Comparison of ENCODE assay signal across 12 cellular contexts in genomic region chr7:129843982-129844840, GRCh38.
DNase-seq lines count a peak whose midpoint lies in the region; ATAC-seq and TF ChIP-seq lines count a peak whose summit lies in the region.
"Had no signal": no experiment of that assay in that cellular context is flagged by ENCODE, and none has a peak within 500 bp of the region (broad histone marks: within the 10 kb centered on the region; RNA-seq: fewer than 3 reads in every experiment).

No MANE protein-coding gene starts in this region.

- H3K4me2 ChIP-seq in neural progenitor cell: peak overlapping the region; percentile 5

- H3K4me1 Mint-ChIP-seq in activated T-cell treated with anti-CD3 and anti-CD28 coated beads, Interleukin-2, amount 50 U/mL, for 24 hours (ENCODE audit: low read depth): peaks cover 57% of the 10 kb centered on the region
- peaks cover 51% of the 10 kb centered on the region for H3K4me1 Mint-ChIP-seq in activated CD8-positive, alpha-beta T cell treated with anti-CD3 and anti-CD28 coated beads for 36 hours (ENCODE audit: low read depth)
- H3K4me1 Mint-ChIP-seq in neural progenitor cell: peaks cover 20% of the 10 kb centered on the region

- peaks cover 5% of the 10 kb centered on the region for H3K36me3 Mint-ChIP-seq in activated T-cell treated with anti-CD3 and anti-CD28 coated beads, Interleukin-2, amount 50 U/mL, for 24 hours (ENCODE audit: low read depth)
- peaks cover 1% of the 10 kb centered on the region for H3K36me3 Mint-ChIP-seq in activated CD8-positive, alpha-beta T cell treated with anti-CD3 and anti-CD28 coated beads for 36 hours (ENCODE audit: low read depth)
- peaks cover 3% of the 10 kb centered on the region for H3K36me3 Mint-ChIP-seq in neural progenitor cell

- H3K27ac ChIP-seq in KOPT-K1 (ENCODE audit: low read depth, low read length, poor library complexity, severe bottlenecking): peak overlapping the region; percentile 43
- no peak overlapping the region for H3K27ac ChIP-seq in neural progenitor cell

- H3F3A ChIP-seq in neural progenitor cell (ENCODE audit: low read depth): peaks cover 19% of the 10 kb centered on the region

- peaks cover 27% of the 10 kb centered on the region for H3K4me1 ChIP-seq in neural progenitor cell

- intact Hi-C loops in activated CD8-positive, alpha-beta T cell treated with anti-CD3 and anti-CD28 coated beads for 36 hours (cut with micrococcal nuclease): no loop called here

- POLR2A ChIA-PET in activated CD8-positive, alpha-beta T cell treated with anti-CD3 and anti-CD28 coated beads for 36 hours (lab: Charles Lee): interaction anchor here (1.6 kb wide), 1 partner anchor 15 kb away, joined by 4 read pairs; no protein-coding TSS in a partner anchor

- no peak for DNase-seq in activated T-cell treated with anti-CD3 and anti-CD28 coated beads, Interleukin-2, amount 50 U/mL, for 24 hours
- DNase-seq in activated T-cell treated with anti-CD3 and anti-CD28 coated beads for 4 hours: no peak
- peak; percentile 40 for DNase-seq in activated CD8-positive, alpha-beta T cell treated with anti-CD3 and anti-CD28 coated beads for 36 hours
- DNase-seq in neural progenitor cell (ENCODE audit: low spot score): no peak
- DNase-seq in mesenteric fat pad (ENCODE audit: low spot score): no peak
- DNase-seq in DMS79 treated with DMSO at 0.1 percent for 48 hours (lab: John Stamatoyannopoulos, UW): no peak
- DNase-seq: activated CD8-positive, alpha-beta memory T cell treated with anti-CD3 and anti-CD28 coated beads for 24 hours; foreskin melanocyte had no signal

- no peak for TF ChIP-seq CTCF in activated CD8-positive, alpha-beta T cell treated with anti-CD3 and anti-CD28 coated beads for 36 hours (IDR thresholded peaks at IDR 0.05)
- TF ChIP-seq CTCF in neural progenitor cell (IDR thresholded peaks at IDR 0.05): no peak

- H4K20me1 ChIP-seq in neural progenitor cell (ENCODE audit: low read depth): peaks cover 95% of the 10 kb centered on the region

- H3K27me3 Mint-ChIP-seq in activated T-cell treated with anti-CD3 and anti-CD28 coated beads, Interleukin-2, amount 50 U/mL, for 24 hours: no peaks in the 10 kb centered on the region
- no peaks in the 10 kb centered on the region for H3K27me3 Mint-ChIP-seq in activated CD8-positive, alpha-beta T cell treated with anti-CD3 and anti-CD28 coated beads for 36 hours
- H3K27me3 Mint-ChIP-seq in neural progenitor cell (ENCODE audit: insufficient read depth, low read depth): no peaks in the 10 kb centered on the region
- H3K27me3 Mint-ChIP-seq: B cell had no signal

- H3K79me2 ChIP-seq in neural progenitor cell (ENCODE audit: low read depth): peaks cover 41% of the 10 kb centered on the region

- peak; percentile 68 for ATAC-seq in activated CD8-positive, alpha-beta T cell treated with anti-CD3 and anti-CD28 coated beads for 36 hours
- no peak for ATAC-seq in HG03571 (IDR thresholded peaks at IDR 0.05; ENCODE audit: unreplicated experiment)

- H2AFZ ChIP-seq in neural progenitor cell (replicated peaks): no peak overlapping the region

- no peak overlapping the region for H3K4me3 ChIP-seq in neural progenitor cell
- H3K4me3 ChIP-seq: cardiac muscle cell had no signal

- H3K9me3 ChIP-seq in KOPT-K1 (ENCODE audit: insufficient read depth, low read length, poor library complexity, severe bottlenecking) (no peaks in the 10 kb centered on the region), neural progenitor cell (ENCODE audit: low read depth) (no peaks in the 10 kb centered on the region)

- no peak overlapping the region for H3K9ac ChIP-seq in neural progenitor cell

- CTCF ChIA-PET in activated CD8-positive, alpha-beta T cell treated with anti-CD3 and anti-CD28 coated beads for 36 hours (lab: Charles Lee): interaction anchor here (0.6 to 2.5 kb wide), 3 partner anchors 14 to 166 kb away, joined by 3 to 16 read pairs (median 10); no protein-coding TSS in a partner anchor

- H3K27ac Mint-ChIP-seq in activated T-cell treated with anti-CD3 and anti-CD28 coated beads, Interleukin-2, amount 50 U/mL, for 24 hours: peak overlapping the region; percentile 79
- H3K27ac Mint-ChIP-seq in activated CD8-positive, alpha-beta T cell treated with anti-CD3 and anti-CD28 coated beads for 36 hours: peak overlapping the region; percentile 51
- no peak overlapping the region for H3K27ac Mint-ChIP-seq in neural progenitor cell
- H3K27ac Mint-ChIP-seq: B cell had no signal

- H3K27me3 ChIP-seq in neural progenitor cell: no peaks in the 10 kb centered on the region
- H3K27me3 ChIP-seq: cardiac muscle cell had no signal

- no peak overlapping the region for H3K4me3 Mint-ChIP-seq in activated T-cell treated with anti-CD3 and anti-CD28 coated beads, Interleukin-2, amount 50 U/mL, for 24 hours
- H3K4me3 Mint-ChIP-seq in activated CD8-positive, alpha-beta T cell treated with anti-CD3 and anti-CD28 coated beads for 36 hours: no peak overlapping the region
- no peak overlapping the region for H3K4me3 Mint-ChIP-seq in neural progenitor cell
- H3K4me3 Mint-ChIP-seq: B cell had no signal

- no peaks in the 10 kb centered on the region for H3K36me3 ChIP-seq in KOPT-K1 (ENCODE audit: insufficient read depth, low read length)
- H3K36me3 ChIP-seq in neural progenitor cell: no peaks in the 10 kb centered on the region
- H3K36me3 ChIP-seq: cardiac muscle cell had no signal

- H3K9me3 Mint-ChIP-seq in activated T-cell treated with anti-CD3 and anti-CD28 coated beads, Interleukin-2, amount 50 U/mL, for 24 hours: no peaks in the 10 kb centered on the region
- H3K9me3 Mint-ChIP-seq in activated CD8-positive, alpha-beta T cell treated with anti-CD3 and anti-CD28 coated beads for 36 hours: no peaks in the 10 kb centered on the region
- no peaks in the 10 kb centered on the region for H3K9me3 Mint-ChIP-seq in neural progenitor cell
